ENCODE assay signal across 16 cellular contexts in genomic region chr12:34346372-34347034, GRCh38.
"Had no signal": no experiment of that assay in that cellular context is flagged by ENCODE, and none has a peak within 500 bp of the region (broad histone marks: within the 10 kb centered on the region; RNA-seq: fewer than 3 reads in every experiment).

No MANE protein-coding gene starts in this region.

- H3K36me3 ChIP-seq: breast epithelium, lower lobe of right lung, prostate gland, suprapubic skin had no signal

- H3K4me1 ChIP-seq: breast epithelium, lower lobe of right lung, prostate gland, suprapubic skin had no signal

- ATAC-seq: activated T-cell treated with anti-CD3 and anti-CD28 coated beads, Interleukin-2, amount 50 U/mL, for 72 hours; lower lobe of right lung; naive thymus-derived CD8-positive, alpha-beta T cell; right cardiac atrium; stimulated activated naive CD8-positive, alpha-beta T cell treated with anti-CD3 and anti-CD28 coated beads, Interleukin-15, amount 100 ng/mL, for 72 hours had no signal

- DNase-seq: activated CD4-positive, CD25-positive, alpha-beta regulatory T cell treated with anti-CD3 and anti-CD28 coated beads, Interleukin-2, amount 50 U/mL, for 72 hours; activated effector memory CD4-positive, alpha-beta T cell treated with anti-CD3 and anti-CD28 coated beads, Interleukin-2, amount 50 U/mL, for 16 hours; activated naive CD4-positive, alpha-beta T cell treated with anti-CD3 and anti-CD28 coated beads, Interleukin-2, amount 50 U/mL, for 16 hours; activated T-cell treated with anti-CD3 and anti-CD28 coated beads, Interleukin-2, amount 50 U/mL, for 72 hours; aorta; lower lobe of right lung; naive thymus-derived CD8-positive, alpha-beta T cell; right cardiac atrium; stimulated activated naive CD8-positive, alpha-beta T cell treated with anti-CD3 and anti-CD28 coated beads, Interleukin-15, amount 100 ng/mL, for 72 hours; trophoblast cell had no signal

- H3K27ac ChIP-seq: breast epithelium, coronary artery, lower lobe of right lung, prostate gland, skin epidermis, suprapubic skin, VCaP had no signal

- H3K9me3 ChIP-seq: lower lobe of right lung, prostate gland had no signal

- H3K27me3 ChIP-seq: suprapubic skin had no signal

- H3K4me3 ChIP-seq: breast epithelium, coronary artery, lower lobe of right lung, prostate gland, skin epidermis, suprapubic skin had no signal
